In genomic region chr7:149838992-149839408, GRCh38 we compare ENCODE assay signal across 8 cellular contexts. TPM values are rescaled to one million over a fixed set of nuclear protein-coding genes. Genes with fewer than 3 reads are reported as not detected.
DNase-seq lines count a peak whose midpoint lies in the region; ATAC-seq lines count a peak whose summit lies in the region.

No MANE protein-coding gene starts in this region.

- no peaks in the 10 kb centered on the region for H3K36me3 ChIP-seq in ACC112 (ENCODE audit: insufficient read depth, low read length)
- H3K36me3 ChIP-seq in HAP-1 (replicated peaks) = no peaks in the 10 kb centered on the region

- intact Hi-C loops in activated T-helper 2 cell treated with anti-CD3 and anti-CD28 coated beads, Interferon-gamma antibody, Interleukin-2, Interleukin-4, amounts not matched to agents 10 μg/mL and 5 μg/mL and 100 μg/mL, durations not matched to agents 14 hours and 24 hours and 36 hours (cut with micrococcal nuclease) = loop anchor here (1.0 to 5.0 kb wide), 5 partner anchors 34 to 1218 kb away; partner anchors contain the start of genes ATP6V0E2, CDK5, SLC4A2 and ZNF467

- DNase-seq in HAP-1 (ENCODE audit: low spot score in 2 of 2) = peak in 1 of 2 experiments; percentile 40
- DNase-seq in activated T-helper 2 cell treated with anti-CD3 and anti-CD28 coated beads, Interferon-gamma antibody, Interleukin-2, Interleukin-4, amounts not matched to agents 10 μg/mL and 5 μg/mL and 100 μg/mL, durations not matched to agents 14 hours and 24 hours and 36 hours (ENCODE audit: low spot score) = no peak
- peak; percentile 14 for DNase-seq in iris pigment epithelial cell (ENCODE audit: low read depth)
- no peak for DNase-seq in stimulated activated naive CD8-positive, alpha-beta T cell treated with anti-CD3 and anti-CD28 coated beads, Interleukin-15, amount 100 ng/mL, for 72 hours
- DNase-seq in Ammon's horn (ENCODE audit: low spot score) = no peak

- H2AFZ ChIP-seq in ACC112 (ENCODE audit: low read length, unreplicated experiment) = peak overlapping the region; percentile 31

- peaks cover 3% of the 10 kb centered on the region for H3K36me3 Mint-ChIP-seq in activated T-helper 2 cell treated with anti-CD3 and anti-CD28 coated beads, Interferon-gamma antibody, Interleukin-2, Interleukin-4, amounts not matched to agents 10 μg/mL and 5 μg/mL and 100 μg/mL, durations not matched to agents 14 hours and 24 hours and 36 hours (ENCODE audit: low read depth)

- H3K4me3 Mint-ChIP-seq in activated T-helper 2 cell treated with anti-CD3 and anti-CD28 coated beads, Interferon-gamma antibody, Interleukin-2, Interleukin-4, amounts not matched to agents 10 μg/mL and 5 μg/mL and 100 μg/mL, durations not matched to agents 14 hours and 24 hours and 36 hours (ENCODE audit: low read depth) = peak overlapping the region; percentile 88
- H3K4me3 Mint-ChIP-seq in stimulated activated naive CD8-positive, alpha-beta T cell treated with anti-CD3 and anti-CD28 coated beads, Interleukin-15, amount 100 ng/mL, for 72 hours = peak overlapping the region; percentile 74 to 91

- H3K79me2 ChIP-seq in ACC112 (ENCODE audit: control insufficient read depth, insufficient read depth, low read length, unreplicated experiment) = peaks cover 10% of the 10 kb centered on the region

- no peaks in the 10 kb centered on the region for H3K9me3 ChIP-seq in HAP-1

- H3K27me3 ChIP-seq in ACC112 (ENCODE audit: insufficient read depth, low read length) (peaks cover 14% of the 10 kb centered on the region), HAP-1 (ENCODE audit: low read depth) (peaks cover 4% of the 10 kb centered on the region)

- H3K27me3 Mint-ChIP-seq in activated T-helper 2 cell treated with anti-CD3 and anti-CD28 coated beads, Interferon-gamma antibody, Interleukin-2, Interleukin-4, amounts not matched to agents 10 μg/mL and 5 μg/mL and 100 μg/mL, durations not matched to agents 14 hours and 24 hours and 36 hours (ENCODE audit: low read depth) = peaks cover 11% of the 10 kb centered on the region
- no peaks in the 10 kb centered on the region for H3K27me3 Mint-ChIP-seq in stimulated activated naive CD8-positive, alpha-beta T cell treated with anti-CD3 and anti-CD28 coated beads, Interleukin-15, amount 100 ng/mL, for 72 hours

- ATAC-seq in stimulated activated naive CD8-positive, alpha-beta T cell treated with anti-CD3 and anti-CD28 coated beads, Interleukin-15, amount 100 ng/mL, for 72 hours = no peak
- no peak for ATAC-seq in GM18519 (IDR thresholded peaks at IDR 0.05; ENCODE audit: low FRiP score, unreplicated experiment)
- ATAC-seq in GM18517 (IDR thresholded peaks at IDR 0.05; ENCODE audit: unreplicated experiment) = no peak

- peak overlapping the region; percentile 89 for H3K4me3 ChIP-seq in ACC112 (ENCODE audit: low read depth, low read length)
- H3K4me3 ChIP-seq in HAP-1 = peak overlapping the region; percentile 78

- peak overlapping the region; percentile 56 for H3K27ac Mint-ChIP-seq in activated T-helper 2 cell treated with anti-CD3 and anti-CD28 coated beads, Interferon-gamma antibody, Interleukin-2, Interleukin-4, amounts not matched to agents 10 μg/mL and 5 μg/mL and 100 μg/mL, durations not matched to agents 14 hours and 24 hours and 36 hours
- peak overlapping the region; percentile 2 to 88 for H3K27ac Mint-ChIP-seq in stimulated activated naive CD8-positive, alpha-beta T cell treated with anti-CD3 and anti-CD28 coated beads, Interleukin-15, amount 100 ng/mL, for 72 hours

- H3K4me1 ChIP-seq in ACC112 (ENCODE audit: control insufficient read depth, insufficient read depth, low read length, unreplicated experiment) (peaks cover 7% of the 10 kb centered on the region), HAP-1 (peaks cover 8% of the 10 kb centered on the region)

- peaks cover 22% of the 10 kb centered on the region for H3K4me1 Mint-ChIP-seq in activated T-helper 2 cell treated with anti-CD3 and anti-CD28 coated beads, Interferon-gamma antibody, Interleukin-2, Interleukin-4, amounts not matched to agents 10 μg/mL and 5 μg/mL and 100 μg/mL, durations not matched to agents 14 hours and 24 hours and 36 hours (ENCODE audit: low read depth)
- peaks cover 37% of the 10 kb centered on the region for H3K4me1 Mint-ChIP-seq in stimulated activated naive CD8-positive, alpha-beta T cell treated with anti-CD3 and anti-CD28 coated beads, Interleukin-15, amount 100 ng/mL, for 72 hours

- H3K27ac ChIP-seq in ACC112 (ENCODE audit: low read depth, low read length) = no peak overlapping the region

- H3K9me3 Mint-ChIP-seq in activated T-helper 2 cell treated with anti-CD3 and anti-CD28 coated beads, Interferon-gamma antibody, Interleukin-2, Interleukin-4, amounts not matched to agents 10 μg/mL and 5 μg/mL and 100 μg/mL, durations not matched to agents 14 hours and 24 hours and 36 hours = no peaks in the 10 kb centered on the region
- H3K9me3 Mint-ChIP-seq in stimulated activated naive CD8-positive, alpha-beta T cell treated with anti-CD3 and anti-CD28 coated beads, Interleukin-15, amount 100 ng/mL, for 72 hours = no peaks in the 10 kb centered on the region

- in situ Hi-C loops in HAP-1 (cut with MboI; ENCODE audit: low sequenced_read_pairs) = no loop called here

RNA-seq across cellular contexts. Expression of gene ZNF862, which starts 0.8 kb away (rescaled TPM):
- 14.6 and 16.4 TPM in 2 replicates for total RNA-seq in activated T-helper 2 cell treated with anti-CD3 and anti-CD28 coated beads, Interferon-gamma antibody, Interleukin-2, Interleukin-4, amounts not matched to agents 10 μg/mL and 5 μg/mL and 100 μg/mL, durations not matched to agents 14 hours and 24 hours and 36 hours

RNA-seq across cellular contexts. Expression of gene ATP6V0E2, which starts 34.8 kb away (rescaled TPM):
- 50.2 and 54.3 TPM in 2 replicates for total RNA-seq in activated T-helper 2 cell treated with anti-CD3 and anti-CD28 coated beads, Interferon-gamma antibody, Interleukin-2, Interleukin-4, amounts not matched to agents 10 μg/mL and 5 μg/mL and 100 μg/mL, durations not matched to agents 14 hours and 24 hours and 36 hours
